8 cellular contexts compared by ENCODE assay signal in genomic region chr6:163711615-163712568, GRCh38.
DNase-seq lines count a peak whose midpoint lies in the region; ATAC-seq and TF ChIP-seq lines count a peak whose summit lies in the region.

No MANE protein-coding gene starts in this region.

- ATAC-seq in GM21723 (IDR thresholded peaks at IDR 0.05; ENCODE audit: unreplicated experiment), result peak; percentile 31
- ATAC-seq in HG02870 (IDR thresholded peaks at IDR 0.05; ENCODE audit: unreplicated experiment), result no peak

- no peaks in the 10 kb centered on the region for H3K36me3 ChIP-seq in esophagus squamous epithelium

- TF ChIP-seq CTCF in esophagus squamous epithelium (IDR thresholded peaks at IDR 0.05), result peak in 2 of 6 experiments; percentile 5 to 12

- peaks cover 6 to 53% (median 22%) of the 10 kb centered on the region in 3 donors for H3K4me1 ChIP-seq in esophagus squamous epithelium

- no peak overlapping the region for H3K4me3 ChIP-seq in esophagus squamous epithelium

- peaks cover 0 to 7% (median 0%) of the 10 kb centered on the region in 4 donors for H3K27me3 ChIP-seq in esophagus squamous epithelium

- TF ChIP-seq POLR2A in esophagus squamous epithelium (IDR thresholded peaks at IDR 0.05), result no peak

- peak overlapping the region in 3 of 4 donors; percentile 63 to 85 (median 75) for H3K27ac ChIP-seq in esophagus squamous epithelium

- intact Hi-C loops in esophagus squamous epithelium (cut with DNase I), result no loop called here
- intact Hi-C loops in posterior cingulate gyrus (cut with DNase I), result no loop called here

- DNase-seq in Daoy (ENCODE audit: low read depth) (peak; percentile 47), NOMO-1 treated with dmso at 0.1 percent for 144 hours (lab: John Stamatoyannopoulos, UW; ENCODE audit: unreplicated experiment) (peak; percentile 81), esophagus squamous epithelium (lab: John Stamatoyannopoulos, UW) (no peak), posterior cingulate gyrus (peak; percentile 41 to 93 (median 66)), NCI-H524 treated with DMSO at 0.1 percent for 48 hours (lab: John Stamatoyannopoulos, UW) (no peak), T1000 (lab: John Stamatoyannopoulos, UW) (no peak)

- 62 to 63% methylated on average over 18 to 19 of the region's 24 CpGs for WGBS in esophagus squamous epithelium, 2 donors

- H3K9me3 ChIP-seq in esophagus squamous epithelium, result no peaks in the 10 kb centered on the region

Comparison
In these comparisons a context has a peak if more than half of its experiments do, and no peak if none do; other contexts are left out.
1. DNase-seq: peak in Daoy (single experiment), NOMO-1 treated with dmso at 0.1 percent for 144 hours (single experiment) and posterior cingulate gyrus (10 of 10); none in esophagus squamous epithelium (single experiment), NCI-H524 treated with DMSO at 0.1 percent for 48 hours (single experiment) and T1000 (single experiment).